In genomic region chr22:44684506-44685383, GRCh38 we compare ENCODE assay signal across 8 cellular contexts. TPM values are rescaled to one million over a fixed set of nuclear protein-coding genes. Genes with fewer than 3 reads are reported as not detected.
DNase-seq lines count a peak whose midpoint lies in the region; ATAC-seq and TF ChIP-seq lines count a peak whose summit lies in the region.

No MANE protein-coding gene starts in this region.

- no peaks in the 10 kb centered on the region for H3K27me3 ChIP-seq in Loucy (ENCODE audit: insufficient read depth, low read length, poor library complexity, severe bottlenecking)
- no peaks in the 10 kb centered on the region for H3K27me3 ChIP-seq in uterus

- peak overlapping the region; percentile 73 for H3K27ac Mint-ChIP-seq in glutamatergic neuron (ENCODE audit: unreplicated experiment)

- intact Hi-C loops in posterior vena cava (cut with DNase I) (no loop called here), uterus (cut with DNase I; ENCODE audit: low total_unique reads) (no loop called here)

- no peaks in the 10 kb centered on the region for H3K9me2 ChIP-seq in Loucy (replicated peaks; ENCODE audit: low read depth, low read length)

- H4K20me1 ChIP-seq in Loucy (ENCODE audit: insufficient read depth, low read length, poor library complexity, severe bottlenecking): no peaks in the 10 kb centered on the region

- peaks cover 26% of the 10 kb centered on the region; the same call in 1 of the 2 replicates for H3K79me2 ChIP-seq in Loucy (ENCODE audit: insufficient read depth, low read length)

- H3K36me3 Mint-ChIP-seq in glutamatergic neuron (ENCODE audit: unreplicated experiment): no peaks in the 10 kb centered on the region

- no peak for TF ChIP-seq POLR2A in uterus (IDR thresholded peaks at IDR 0.05)

- H3K9ac ChIP-seq in Loucy (ENCODE audit: low read depth, low read length, poor library complexity, severe bottlenecking): no peak overlapping the region

- H3K4me1 Mint-ChIP-seq in glutamatergic neuron (ENCODE audit: low read depth, unreplicated experiment): peaks cover 4% of the 10 kb centered on the region

- peaks cover 1% of the 10 kb centered on the region for H3K9me3 Mint-ChIP-seq in glutamatergic neuron (ENCODE audit: unreplicated experiment)

- no peaks in the 10 kb centered on the region for H3F3A ChIP-seq in Loucy (ENCODE audit: low read depth)

- H3K4me2 ChIP-seq in Loucy (ENCODE audit: low read depth, low read length, poor library complexity, severe bottlenecking): peak overlapping the region; percentile 59

- H3K9me3 ChIP-seq in Loucy (ENCODE audit: insufficient read depth, low read depth, low read length) (no peaks in the 10 kb centered on the region), uterus (no peaks in the 10 kb centered on the region)

- peaks cover 54% of the 10 kb centered on the region for H3K4me1 ChIP-seq in Loucy (ENCODE audit: insufficient read depth, low read length, poor library complexity, severe bottlenecking)
- H3K4me1 ChIP-seq in uterus: no peaks in the 10 kb centered on the region

- ATAC-seq in GM21723 (IDR thresholded peaks at IDR 0.05; ENCODE audit: unreplicated experiment) (peak; percentile 66), SK-N-SH treated with all-trans-retinoic acid at 6 μM for 48 hours (peak; percentile 98)

- H3K4me3 ChIP-seq in Loucy (ENCODE audit: low read length, poor library complexity, severe bottlenecking): peak overlapping the region; percentile 34
- no peak overlapping the region for H3K4me3 ChIP-seq in uterus

- H2AFZ ChIP-seq in Loucy (ENCODE audit: low read length): no peak overlapping the region

- H3K27me3 Mint-ChIP-seq in glutamatergic neuron (ENCODE audit: unreplicated experiment): peaks cover 3% of the 10 kb centered on the region

- TF ChIP-seq CTCF in Loucy (conservative IDR thresholded peaks at IDR 0.05; ENCODE audit: low read length) (peak; percentile 99), glutamatergic neuron (IDR thresholded peaks at IDR 0.05; ENCODE audit: partially characterized antibody, unreplicated experiment) (peak; percentile 93), uterus (IDR thresholded peaks at IDR 0.05) (peak; percentile 65 to 91 (median 80))

- no peaks in the 10 kb centered on the region for H3K36me3 ChIP-seq in Loucy (ENCODE audit: insufficient read depth, low read length)
- H3K36me3 ChIP-seq in uterus: no peaks in the 10 kb centered on the region

- H3K27ac ChIP-seq in uterus: no peak overlapping the region

- DNase-seq in DMS53 (lab: John Stamatoyannopoulos, UW) (peak; percentile 96), glutamatergic neuron (peak; percentile 85), posterior vena cava (ENCODE audit: low spot score) (peak; percentile 95), uterus (peak; percentile 70 to 74)
- peak; percentile 82 for DNase-seq in activated naive CD4-positive, alpha-beta T cell treated with anti-CD3 and anti-CD28 coated beads, Interleukin-2, amount 50 U/mL, for 16 hours

- no peak overlapping the region for H3K4me3 Mint-ChIP-seq in glutamatergic neuron (ENCODE audit: unreplicated experiment)

TF ChIP-seq in SK-N-SH treated with all-trans-retinoic acid at 6 μM for 48 hours, 23 proteins besides CTCF, POLR2A, EP300 and RAD21:
- TF ChIP-seq TCF4 (CRISPR knock-in tag; IDR thresholded peaks at IDR 0.05; ENCODE audit: borderline replicate concordance) (no peak), ZC3H10 (CRISPR knock-in tag; IDR thresholded peaks at IDR 0.05) (no peak), ZFP3 (CRISPR knock-in tag; IDR thresholded peaks at IDR 0.05) (peak; percentile 43; the same call in 1 of the 2 replicates), ARNTL (CRISPR knock-in tag; IDR thresholded peaks at IDR 0.05; ENCODE audit: borderline replicate concordance, low read depth) (no peak), ZNF565 (CRISPR knock-in tag; conservative IDR thresholded peaks at IDR 0.05; ENCODE audit: low read depth) (no peak), POU6F1 (CRISPR knock-in tag; IDR thresholded peaks at IDR 0.05; ENCODE audit: borderline replicate concordance, low read depth) (no peak), CREB5 (CRISPR knock-in tag; IDR thresholded peaks at IDR 0.05; ENCODE audit: low read depth) (peak; percentile 72; the same call in 1 of the 2 replicates)
TF ChIP-seq in SK-N-SH treated with all-trans-retinoic acid at 6 μM for 48 hours: peak in this region for 2.

RNA-seq across cellular contexts. Expression of gene PRR5, which starts 17.3 kb away (rescaled TPM):
- 17.5 TPM for total RNA-seq in glutamatergic neuron (ENCODE audit: unreplicated experiment)
- total RNA-seq in posterior vena cava: 10 to 100 TPM in 1 of 2 donors, 1 to 10 TPM in 1; 8.8 to 11.8 TPM
- 10 to 100 TPM in 2 of 4 donors, 1 to 10 TPM in 1, under 1 TPM in 1; 0.29 to 20.0 (median 10.8) TPM for total RNA-seq in uterus
